8 cellular contexts compared by ENCODE assay signal in the genomic region with DNA sequence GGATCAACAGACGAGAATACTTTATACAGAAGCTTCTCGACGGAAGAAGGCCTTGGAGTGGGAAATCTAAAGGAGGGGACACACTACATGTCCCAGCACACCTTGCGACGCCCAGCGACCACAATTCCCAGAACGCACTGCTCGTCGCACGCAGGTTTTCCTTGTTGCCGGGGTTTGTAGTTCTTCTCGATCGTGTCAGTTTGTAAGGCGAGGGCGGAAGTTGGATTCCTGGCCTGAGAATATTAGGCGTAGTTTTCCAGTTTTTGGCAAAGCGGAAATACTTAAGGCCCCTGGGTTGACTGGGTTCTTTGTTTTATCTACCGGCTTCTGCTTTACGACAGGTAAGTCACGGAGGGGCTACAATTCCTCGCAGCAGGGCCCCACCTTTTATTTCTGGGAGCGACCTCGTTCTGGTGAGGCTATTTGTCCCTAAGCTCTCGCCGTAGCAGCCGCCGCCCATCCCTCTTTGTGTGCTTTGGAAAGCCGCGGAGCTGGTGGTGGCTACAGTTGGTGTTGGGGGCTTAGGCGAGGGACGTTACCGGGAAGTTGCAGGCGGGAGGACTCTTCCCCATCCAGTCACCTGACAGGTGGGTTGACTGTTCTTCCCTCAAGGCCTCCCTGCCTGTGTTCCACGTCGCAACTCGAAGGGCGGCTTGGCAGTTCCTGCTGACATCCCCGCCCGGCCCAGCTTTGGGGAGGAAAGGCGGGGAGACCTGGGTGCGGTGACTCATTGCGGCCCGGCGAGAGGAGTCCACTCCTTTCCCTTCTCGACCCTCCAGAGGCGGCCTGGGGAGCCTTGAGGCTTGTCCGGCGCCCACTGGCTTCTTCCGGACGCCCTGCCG. TPM values are rescaled to one million over a fixed set of nuclear protein-coding genes. Genes with fewer than 3 reads are reported as not detected.
DNase-seq lines count a peak whose midpoint lies in the region; ATAC-seq and TF ChIP-seq lines count a peak whose summit lies in the region.

A gene (plus strand): TSS at position 183 of the 842 bp plus-strand sequence. CDS start 2,687 bp downstream, outside the sequence.

- TF ChIP-seq CTCF in GM12864 (IDR thresholded peaks at IDR 0.05; ENCODE audit: low read depth, low read length, missing control alignments) = no peak
- TF ChIP-seq CTCF in ovary (IDR thresholded peaks at IDR 0.05) = peak in 1 of 3 donors; percentile 2
- TF ChIP-seq CTCF in thyroid gland (IDR thresholded peaks at IDR 0.05) = peak in 2 of 6 experiments; percentile 10 to 23

- ATAC-seq in HG02623 (IDR thresholded peaks at IDR 0.05; ENCODE audit: unreplicated experiment) (peak; percentile 95), Right ventricle myocardium inferior (peak; percentile 98)

- WGBS in ovary, 3 donors = 0 to 1% (median 0%) methylated on average over 50 to 51 of the region's 51 CpGs
- WGBS in thyroid gland, 2 donors = 0 to 1% methylated on average over 38 to 47 of the region's 51 CpGs

- H3K27ac ChIP-seq in ovary = peak within 1 kb of the TSS; percentile 58 to 77
- H3K27ac ChIP-seq in thyroid gland = peak within 1 kb of the TSS; percentile 87 to 91 (median 87)

- intact Hi-C loops in Right ventricle myocardium inferior (cut with DNase I) = loop anchor here (2.0 kb wide), 1 partner anchor 253 kb away; a partner anchor contains a TSS
- intact Hi-C loops in ovary (cut with DNase I) = no loop called here
- intact Hi-C loops in thyroid gland (cut with DNase I) = no loop called here

- H3K4me3 ChIP-seq in GM12864 (ENCODE audit: low read depth, low read length) (peak within 1 kb of the TSS; percentile 91), ovary (peak within 1 kb of the TSS; percentile 74), thyroid gland (replicated peaks in 1 of 3) (peak within 1 kb of the TSS; percentile 74 to 99 (median 87))

- H3K4me1 ChIP-seq in ovary (ENCODE audit: insufficient read depth) = peaks cover 1% of the 10 kb centered on the region
- H3K4me1 ChIP-seq in thyroid gland = peaks cover 10 to 16% of the 10 kb centered on the region in 2 donors

- no peaks in the 10 kb centered on the region for H3K27me3 ChIP-seq in ovary
- H3K27me3 ChIP-seq in thyroid gland = no peaks in the 10 kb centered on the region

- TF ChIP-seq EP300 in ovary (IDR thresholded peaks at IDR 0.05) = no peak

- TF ChIP-seq POLR2A in ovary (IDR thresholded peaks at IDR 0.05) = no peak
- TF ChIP-seq POLR2A in thyroid gland (IDR thresholded peaks at IDR 0.05) = peak in 1 of 2 donors; percentile 42

- peak; percentile 89 for DNase-seq in GM12864 (ENCODE audit: low read depth)
- DNase-seq in NCI-H1105 treated with DMSO at 0.1 percent for 48 hours (lab: John Stamatoyannopoulos, UW) = peak; percentile 93
- DNase-seq in SW 1271 (lab: John Stamatoyannopoulos, UW) = peak; percentile 88 to 95
- DNase-seq in activated naive CD8-positive, alpha-beta T cell treated with anti-CD3 and anti-CD28 coated beads, Interleukin-2, amount 50 U/mL, for 16 hours (ENCODE audit: low read depth, low spot score) = peak; percentile 47
- peak; percentile 94 for DNase-seq in Right ventricle myocardium inferior (ENCODE audit: missing footprints)
- DNase-seq in ovary = peak; percentile 85 to 90 (median 87)
- peak; percentile 91 for DNase-seq in thyroid gland

- no peaks in the 10 kb centered on the region for H3K9me3 ChIP-seq in ovary
- H3K9me3 ChIP-seq in thyroid gland = no peaks in the 10 kb centered on the region

- H3K36me3 ChIP-seq in ovary (no peaks in the 10 kb centered on the region), thyroid gland (peaks cover 0 to 4% of the 10 kb centered on the region in 2 donors)

RNA-seq across cellular contexts. Expression of the gene that starts here (rescaled TPM):
- 73.5 TPM for total RNA-seq in Right ventricle myocardium inferior
- 10 to 100 TPM; 69.9 to 91.6 (median 81.4) TPM for total RNA-seq in ovary
- polyA plus RNA-seq in ovary = 100 to 1,000 TPM in 1 of 2 donors, 10 to 100 TPM in 1; 82.4 to 118 TPM
- total RNA-seq in thyroid gland = 100 to 1,000 TPM in 1 of 4 donors, 10 to 100 TPM in 3; 85.5 to 101 (median 98.1) TPM

Comparison
In these comparisons a context has a peak if more than half of its experiments do, and no peak if none do; other contexts are left out.
1. Peak in every context shown above with its lines: DNase-seq, ATAC-seq, H3K4me3 ChIP-seq and H3K27ac ChIP-seq.